ENCODE assay signal across 8 cellular contexts in genomic region chr18:5295981-5296705, GRCh38. TPM values are rescaled to one million over a fixed set of nuclear protein-coding genes. Genes with fewer than 3 reads are reported as not detected.
DNase-seq lines count a peak whose midpoint lies in the region; ATAC-seq, FAIRE-seq and TF ChIP-seq lines count a peak whose summit lies in the region.

No MANE protein-coding gene starts in this region.

- peaks cover 14% of the 10 kb centered on the region for H3K36me3 Mint-ChIP-seq in activated naive CD8-positive, alpha-beta T cell treated with anti-CD3 and anti-CD28 coated beads, Interleukin-2, amount 10 ng/mL, durations not matched to agents 7 days and 5 days

- H3K4me3 ChIP-seq in pancreas (peak overlapping the region; percentile 54 to 83 (median 72)), tibial artery (peak overlapping the region; percentile 72 to 99)

- no peaks in the 10 kb centered on the region for H3K9me3 ChIP-seq in pancreas
- no peaks in the 10 kb centered on the region for H3K9me3 ChIP-seq in tibial artery

- peak; percentile 96 for DNase-seq in GM10266 (ENCODE audit: extremely low spot score)
- DNase-seq in NCI-H1092 (lab: John Stamatoyannopoulos, UW): peak; percentile 91
- DNase-seq in SKM-1 (lab: John Stamatoyannopoulos, UW; ENCODE audit: unreplicated experiment): peak; percentile 77
- peak; percentile 94 for DNase-seq in activated naive CD8-positive, alpha-beta T cell treated with anti-CD3 and anti-CD28 coated beads, Interleukin-2, amount 10 ng/mL, durations not matched to agents 7 days and 5 days
- peak; percentile 98 for DNase-seq in Right ventricle myocardium superior
- DNase-seq in pancreas: peak; percentile 97 to 99 (median 98)
- DNase-seq in tibial artery: peak; percentile 93 to 98

- peaks cover 15% of the 10 kb centered on the region for H3K4me1 Mint-ChIP-seq in activated naive CD8-positive, alpha-beta T cell treated with anti-CD3 and anti-CD28 coated beads, Interleukin-2, amount 10 ng/mL, durations not matched to agents 7 days and 5 days

- H3K36me3 ChIP-seq in pancreas: peaks cover 0 to 8% (median 7%) of the 10 kb centered on the region in 3 donors
- peaks cover 5 to 12% (median 8%) of the 10 kb centered on the region in 3 donors for H3K36me3 ChIP-seq in tibial artery

- peak overlapping the region; percentile 91 to 98 (median 96) for H3K27ac ChIP-seq in pancreas
- peak overlapping the region; percentile 95 to 99 for H3K27ac ChIP-seq in tibial artery

- H3K4me1 ChIP-seq in pancreas (peaks cover 0 to 14% (median 11%) of the 10 kb centered on the region in 3 donors), tibial artery (peaks cover 0 to 21% (median 8%) of the 10 kb centered on the region in 4 donors)

- WGBS in pancreas, 2 donors: 0 to 1% methylated on average over 66 to 94 of the region's 95 CpGs

- no peaks in the 10 kb centered on the region for H3K9me3 Mint-ChIP-seq in activated naive CD8-positive, alpha-beta T cell treated with anti-CD3 and anti-CD28 coated beads, Interleukin-2, amount 10 ng/mL, durations not matched to agents 7 days and 5 days

- no peak for FAIRE-seq in pancreas (lab: Jason Lieb, UNC)

- intact Hi-C loops in Right ventricle myocardium superior (cut with DNase I): loop anchor here (5.0 kb wide), 1 partner anchor 59 kb away; no protein-coding TSS in a partner anchor
- intact Hi-C loops in pancreas (cut with DNase I): no loop called here
- intact Hi-C loops in tibial artery (cut with DNase I; ENCODE audit: low total_unique reads): loop anchor here (2.0 kb wide), 1 partner anchor 57 kb away; no protein-coding TSS in a partner anchor

- TF ChIP-seq CTCF in GM10266 (IDR thresholded peaks at IDR 0.05; ENCODE audit: control insufficient read depth, insufficient read depth, low read depth, missing control alignments) (no peak), pancreas (IDR thresholded peaks at IDR 0.05) (no peak), tibial artery (IDR thresholded peaks at IDR 0.05) (no peak)

- peaks cover 6% of the 10 kb centered on the region for H3K27me3 Mint-ChIP-seq in activated naive CD8-positive, alpha-beta T cell treated with anti-CD3 and anti-CD28 coated beads, Interleukin-2, amount 10 ng/mL, durations not matched to agents 7 days and 5 days

- H3K27me3 ChIP-seq in pancreas (no peaks in the 10 kb centered on the region), tibial artery (no peaks in the 10 kb centered on the region)

- POLR2A ChIA-PET in activated naive CD8-positive, alpha-beta T cell treated with anti-CD3 and anti-CD28 coated beads, Interleukin-2, amount 10 ng/mL, durations not matched to agents 7 days and 5 days (lab: Charles Lee): interaction anchor here (0.8 to 4.7 kb wide), 14 partner anchors 9 to 161 kb away, joined by 3 to 169 read pairs (median 5); no protein-coding TSS in a partner anchor

- H3K27ac Mint-ChIP-seq in activated naive CD8-positive, alpha-beta T cell treated with anti-CD3 and anti-CD28 coated beads, Interleukin-2, amount 10 ng/mL, durations not matched to agents 7 days and 5 days: peak overlapping the region; percentile 96

- ATAC-seq in HG02610 (IDR thresholded peaks at IDR 0.05; ENCODE audit: unreplicated experiment) (peak; percentile 69), Right ventricle myocardium superior (ENCODE audit: poor library complexity) (peak; percentile 93), pancreas (peak; percentile 82 to 90 (median 86))
- ATAC-seq in activated naive CD8-positive, alpha-beta T cell treated with anti-CD3 and anti-CD28 coated beads, Interleukin-2, amount 10 ng/mL, durations not matched to agents 7 days and 5 days (ENCODE audit: low read depth): peak; percentile 74

- peak overlapping the region; percentile 93 for H3K4me3 Mint-ChIP-seq in activated naive CD8-positive, alpha-beta T cell treated with anti-CD3 and anti-CD28 coated beads, Interleukin-2, amount 10 ng/mL, durations not matched to agents 7 days and 5 days

RNA-seq across cellular contexts. Expression of gene ZBTB14, which starts 0.6 kb away (rescaled TPM):
- 10 to 100 TPM; 34.2 to 34.3 TPM for total RNA-seq in activated naive CD8-positive, alpha-beta T cell treated with anti-CD3 and anti-CD28 coated beads, Interleukin-2, amount 10 ng/mL, durations not matched to agents 7 days and 5 days
- total RNA-seq in Right ventricle myocardium superior: 7.8 TPM
- 1 to 10 TPM; 4.8 to 7.9 (median 6.8) TPM for total RNA-seq in pancreas
- 1 to 10 TPM; 3.6 to 7.7 TPM for polyA plus RNA-seq in pancreas

Comparison
In these comparisons a context has a peak if more than half of its experiments do, and no peak if none do; other contexts are left out.
1. Peak in every context shown above with its lines: DNase-seq, ATAC-seq, H3K4me3 ChIP-seq and H3K27ac ChIP-seq.
2. intact Hi-C loops: an anchor here in Right ventricle myocardium superior (5.0 kb wide) and tibial artery (2.0 kb wide); none called in pancreas.